In genomic region chr13:71339010-71339409, GRCh38 we compare ENCODE assay signal across 20 cellular contexts.
DNase-seq lines count a peak whose midpoint lies in the region; ATAC-seq and TF ChIP-seq lines count a peak whose summit lies in the region.
"Had no signal": no experiment of that assay in that cellular context is flagged by ENCODE, and none has a peak within 500 bp of the region (broad histone marks: within the 10 kb centered on the region; RNA-seq: fewer than 3 reads in every experiment).

No MANE protein-coding gene starts in this region.

- no peak overlapping the region for H3K4me3 ChIP-seq in smooth muscle cell
- H3K4me3 ChIP-seq: BLaER1, GM12878, HAP-1 had no signal

- no peak for TF ChIP-seq CTCF in smooth muscle cell (IDR thresholded peaks at IDR 0.05; ENCODE audit: borderline replicate concordance, insufficient read depth, poor library complexity, severe bottlenecking)

- no peaks in the 10 kb centered on the region for H3K27me3 ChIP-seq in smooth muscle cell (ENCODE audit: low read depth)
- H3K27me3 ChIP-seq: BLaER1 had no signal

- no peaks in the 10 kb centered on the region for H3K9me3 ChIP-seq in smooth muscle cell (replicated peaks; ENCODE audit: low read depth)
- H3K9me3 ChIP-seq: BLaER1, Caco-2, HAP-1 had no signal

- H4K20me1 ChIP-seq in smooth muscle cell (ENCODE audit: low read depth): no peaks in the 10 kb centered on the region
- H4K20me1 ChIP-seq: BLaER1 had no signal

- peaks cover 7% of the 10 kb centered on the region for H3K4me1 ChIP-seq in smooth muscle cell (ENCODE audit: low read depth)
- H3K4me1 ChIP-seq: BLaER1, Caco-2 had no signal

- intact Hi-C loops in sciatic nerve (cut with DNase I): no loop called here

- no peak overlapping the region for H3K9ac ChIP-seq in smooth muscle cell (ENCODE audit: low read depth)
- H3K9ac ChIP-seq: BLaER1 had no signal

- peak overlapping the region; percentile 31 for H3K4me2 ChIP-seq in smooth muscle cell
- H3K4me2 ChIP-seq: BLaER1 had no signal

- DNase-seq in NCI-H82 (lab: John Stamatoyannopoulos, UW) (peak; percentile 20), NCI-H82 treated with DMSO at 0.1 percent for 48 hours (lab: John Stamatoyannopoulos, UW; ENCODE audit: unreplicated experiment) (no peak), amniotic epithelial cell (ENCODE audit: low read depth) (peak; percentile 70), smooth muscle cell (lab: John Stamatoyannopoulos, UW; ENCODE audit: unreplicated experiment) (no peak), NCI-H2107 (lab: John Stamatoyannopoulos, UW) (no peak), sciatic nerve (ENCODE audit: low spot score) (no peak)
- DNase-seq: Caco-2; CD4-positive, CD25-positive, alpha-beta regulatory T cell; CD8-positive, alpha-beta T cell; DMS 273 treated with DMSO at 0.1 percent for 48 hours; DMS79; EL; GDM1; GOT3; HFFc6 had no signal

- WGBS in smooth muscle cell (ENCODE audit: low lambda C conversion rate): 26% methylated on average over 1 of the region's 1 CpG

- no peak overlapping the region for H3K27ac ChIP-seq in smooth muscle cell (ENCODE audit: low read depth)
- H3K27ac ChIP-seq: 22Rv1, BLaER1, C4-2B had no signal

- ATAC-seq in sciatic nerve: no peak
- ATAC-seq: CD8-positive, alpha-beta T cell; GM12878 had no signal

- H3K36me3 ChIP-seq in smooth muscle cell (ENCODE audit: low read depth): no peaks in the 10 kb centered on the region
- H3K36me3 ChIP-seq: BLaER1, HAP-1 had no signal

- H2AFZ ChIP-seq in smooth muscle cell (ENCODE audit: low read depth): peak overlapping the region; percentile 53

- H3K79me2 ChIP-seq in smooth muscle cell (ENCODE audit: low read depth): no peaks in the 10 kb centered on the region

- no peaks in the 10 kb centered on the region for H3F3A ChIP-seq in smooth muscle cell (ENCODE audit: low read depth)

Comparison
In these comparisons a context has a peak if more than half of its experiments do, and no peak if none do; other contexts are left out.
1. DNase-seq: peak in NCI-H82 (single experiment) and amniotic epithelial cell (single experiment); none in NCI-H82 treated with DMSO at 0.1 percent for 48 hours (single experiment), smooth muscle cell (single experiment), NCI-H2107 (single experiment) and sciatic nerve (single experiment).